Comparison of ENCODE assay signal across 24 cellular contexts in genomic region chr4:3026531-3026930, GRCh38. TPM values are rescaled to one million over a fixed set of nuclear protein-coding genes. Genes with fewer than 3 reads are reported as not detected.
"Had no signal": no experiment of that assay in that cellular context is flagged by ENCODE, and none has a peak within 500 bp of the region (broad histone marks: within the 10 kb centered on the region; RNA-seq: fewer than 3 reads in every experiment).

No MANE protein-coding gene starts in this region.

- H3K27me3 ChIP-seq: MG63, SJSA1 had no signal

- H3K9me3 ChIP-seq: MG63, SJSA1 had no signal

- H3K36me3 ChIP-seq: MG63, SJSA1 had no signal

- H3K4me1 ChIP-seq: SJSA1 had no signal

- H3K4me3 ChIP-seq: MG63, SJSA1, SK-N-MC had no signal

- DNase-seq: Karpas-422, KG1, MG63, NCI-H1092, NCI-H1105 treated with DMSO at 0.1 percent for 48 hours, NCI-H1417 treated with DMSO at 0.1 percent for 48 hours, NCI-H146, NCI-H1694 treated with DMSO at 0.1 percent for 48 hours, NCI-H1930, NCI-H2081, NCI-H2107, NCI-H2171, NCI-H226, NCI-H446, NCI-H510A, NCI-H524 treated with DMSO at 0.1 percent for 48 hours, NCI-H69, NCI-H774, Right ventricle myocardium superior, RPMI8226, SIG-M5 had no signal

- H3K27ac ChIP-seq: SJSA1, SK-N-MC had no signal

RNA-seq across cellular contexts. Expression of gene HTT-AS, which starts 47.8 kb away (rescaled TPM):
- total RNA-seq: HT-29, Right ventricle myocardium superior, SJSA1 had no signal
